16 cellular contexts compared by ENCODE assay signal in the genomic region with DNA sequence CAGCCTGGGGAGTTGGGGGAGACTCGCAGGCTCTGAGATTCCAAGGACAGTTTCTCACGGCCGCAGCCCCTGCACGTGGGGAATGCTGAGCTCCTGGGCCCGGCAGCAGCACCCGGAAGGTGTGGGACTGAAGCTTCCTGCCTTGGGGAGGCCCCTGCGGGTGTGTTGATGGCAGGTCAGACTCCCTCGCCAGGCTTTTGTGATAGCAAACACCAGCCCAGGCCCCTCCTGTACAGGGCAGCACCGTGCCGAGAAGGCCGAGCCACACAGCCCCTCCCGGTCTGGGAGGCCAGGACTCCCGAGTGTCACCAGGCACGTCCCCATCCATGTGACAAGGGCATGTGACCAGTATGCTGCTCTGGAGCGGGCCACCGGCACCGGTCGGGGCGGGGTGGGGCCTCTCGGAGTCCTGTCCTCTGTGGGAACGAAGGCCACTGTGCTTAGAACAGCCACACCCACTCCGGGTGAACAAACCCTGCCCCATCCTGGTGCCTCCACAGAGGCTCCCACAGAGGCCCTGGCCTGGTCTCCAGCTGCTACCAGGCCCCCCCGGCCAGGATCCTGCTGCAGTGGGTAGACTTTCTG. TPM values are rescaled to one million over a fixed set of nuclear protein-coding genes. Genes with fewer than 3 reads are reported as not detected.
A peak's percentile ranks its signal among the peaks of the same experiment; 100 is the strongest.
DNase-seq lines count a peak whose midpoint lies in the region; ATAC-seq and TF ChIP-seq lines count a peak whose summit lies in the region.
"Had no signal": no experiment of that assay in that cellular context is flagged by ENCODE, and none has a peak within 500 bp of the region (broad histone marks: within the 10 kb centered on the region; RNA-seq: fewer than 3 reads in every experiment).

No MANE protein-coding gene starts in this region.

- intact Hi-C loops in cardiac septum (cut with DNase I) = loop anchor here (2.0 to 5.0 kb wide), 5 partner anchors 75 to 1006 kb away; no protein-coding TSS in a partner anchor

- H3K9me3 ChIP-seq in thoracic aorta (no peaks in the 10 kb centered on the region), trophoblast cell (ENCODE audit: insufficient read depth, low read depth, low read length) (peaks cover 16% of the 10 kb centered on the region)
- H3K9me3 ChIP-seq: uterus had no signal

- no peaks in the 10 kb centered on the region for H3K79me2 ChIP-seq in trophoblast cell (ENCODE audit: control insufficient read depth, insufficient read depth, low read length, poor library complexity)

- H3K18ac ChIP-seq in trophoblast cell (ENCODE audit: low read length) = no peak overlapping the region

- WGBS in trophoblast cell (ENCODE audit: extremely low coverage, insufficient coverage, insufficient read length) = no CpG with 5 or more reads among the region's 23 CpGs

- H3K4me2 ChIP-seq in trophoblast cell (ENCODE audit: low read length) = no peak overlapping the region

- no peak overlapping the region for H3K9ac ChIP-seq in trophoblast cell (ENCODE audit: low read length)

- H3K79me1 ChIP-seq in trophoblast cell (ENCODE audit: low read length) = no peaks in the 10 kb centered on the region

- no peak overlapping the region for H4K8ac ChIP-seq in trophoblast cell (ENCODE audit: low read depth, low read length)

- H2AFZ ChIP-seq in trophoblast cell (ENCODE audit: insufficient read depth, low read length, poor library complexity) = no peak overlapping the region

- no peak overlapping the region for H3K14ac ChIP-seq in trophoblast cell (ENCODE audit: low read length)

- no peak overlapping the region for H4K91ac ChIP-seq in trophoblast cell (ENCODE audit: low read depth, low read length)

- H3K4me1 ChIP-seq in thoracic aorta (ENCODE audit: control insufficient read depth in 1 of 2, low read depth in 2 of 2) = peaks cover 28 to 52% of the 10 kb centered on the region in 2 donors
- H3K4me1 ChIP-seq in trophoblast cell (ENCODE audit: control insufficient read depth in 1 of 2, insufficient read depth in 2 of 2, low read length in 2 of 2) = no peaks in the 10 kb centered on the region
- H3K4me1 ChIP-seq: uterus had no signal

- peak; percentile 46 for ATAC-seq in thoracic aorta (ENCODE audit: insufficient number of reproducible peaks, low FRiP score, low read depth)
- ATAC-seq in GM18870 (IDR thresholded peaks at IDR 0.05; ENCODE audit: unreplicated experiment) = no peak
- ATAC-seq in HG02678 (IDR thresholded peaks at IDR 0.05; ENCODE audit: unreplicated experiment) = no peak
- ATAC-seq: T-helper 17 cell had no signal

- H4K12ac ChIP-seq in trophoblast cell (ENCODE audit: low read depth, low read length) = no peak overlapping the region

- H3K27me3 ChIP-seq in thoracic aorta (replicated peaks; ENCODE audit: insufficient read depth) (no peaks in the 10 kb centered on the region), trophoblast cell (ENCODE audit: insufficient read depth, low read length) (no peaks in the 10 kb centered on the region)
- H3K27me3 ChIP-seq: uterus had no signal

- H2BK5ac ChIP-seq in trophoblast cell (ENCODE audit: low read depth, low read length, poor library complexity) = no peak overlapping the region

- no peak overlapping the region for H2BK12ac ChIP-seq in trophoblast cell (ENCODE audit: low read length)

- no peak overlapping the region for H3K4ac ChIP-seq in trophoblast cell (ENCODE audit: low read depth, low read length)

- DNase-seq in anterior cingulate cortex (lab: John Stamatoyannopoulos, UW) = peak in 48 of 58 donors; percentile 12 to 80 (median 62)
- DNase-seq in cardiac septum (ENCODE audit: low spot score) = peak; percentile 92
- DNase-seq in midbrain (lab: John Stamatoyannopoulos, UW) = peak; percentile 51
- peak; percentile 51 for DNase-seq in thoracic aorta (ENCODE audit: low spot score)
- DNase-seq in GOT3 (lab: John Stamatoyannopoulos, UW) = no peak
- DNase-seq in trophoblast cell = no peak
- DNase-seq: foreskin melanocyte; NCI-H1694 treated with DMSO at 0.1 percent for 48 hours; NCI-H69; occipital lobe; RPMI8226; stimulated activated CD4-positive, alpha-beta T cell treated with anti-CD3 and anti-CD28 coated beads, Interleukin-15, amount 100 ng/mL, for 24 hours; T-helper 17 cell had no signal

- no peak overlapping the region for H3K23ac ChIP-seq in trophoblast cell (ENCODE audit: low read length)

- no peak overlapping the region for H2BK120ac ChIP-seq in trophoblast cell (ENCODE audit: insufficient read depth, low read length, poor library complexity)

- TF ChIP-seq CTCF in thoracic aorta (IDR thresholded peaks at IDR 0.05) = no peak

- H3K27ac ChIP-seq in thoracic aorta (peak overlapping the region; percentile 73 to 85), trophoblast cell (ENCODE audit: low read depth, low read length) (no peak overlapping the region)
- H3K27ac ChIP-seq: uterus had no signal

- no peak overlapping the region for H2AK5ac ChIP-seq in trophoblast cell (ENCODE audit: low read length)

- H3K36me3 ChIP-seq in thoracic aorta = peaks cover 51% of the 10 kb centered on the region
- no peaks in the 10 kb centered on the region for H3K36me3 ChIP-seq in trophoblast cell (ENCODE audit: control insufficient read depth in 1 of 2, insufficient read depth in 2 of 2, low read length in 2 of 2)
- H3K36me3 ChIP-seq: uterus had no signal

- peak overlapping the region; percentile 14 for H3K4me3 ChIP-seq in thoracic aorta
- no peak overlapping the region for H3K4me3 ChIP-seq in trophoblast cell (ENCODE audit: low read depth, low read length)
- H3K4me3 ChIP-seq: uterus had no signal

RNA-seq across cellular contexts. Expression of a gene that starts 31.1 kb away (rescaled TPM):
- total RNA-seq in cardiac septum = 0.57 TPM
- 1 to 10 TPM; 1.6 to 2.4 TPM for total RNA-seq in thoracic aorta
- 6.2 and 6.3 TPM in 2 replicates for polyA plus RNA-seq in trophoblast cell (2013)

Comparison
In these comparisons a context has a peak if more than half of its experiments do, and no peak if none do; other contexts are left out.
1. DNase-seq: peak in anterior cingulate cortex (48 of 58), cardiac septum (single experiment), midbrain (single experiment) and thoracic aorta (single experiment); none in GOT3 (single experiment) and trophoblast cell (0 of 2).